1 cellular context compared by ENCODE assay signal in genomic region chr10:93993782-93994668, GRCh38.
TF ChIP-seq lines count a peak whose summit lies in the region.

Gene PLCE1, plus strand, starts transcription at chr10:93993931. Its CDS starts 37,116 bp downstream, at chr10:94031047.

TF ChIP-seq in HEK293, 187 proteins besides CTCF, POLR2A, EP300 and RAD21 (continued from another document and continues in another):
- no peak for TF ChIP-seq TSHZ1 (tag by site-specific recombination; IDR thresholded peaks at IDR 0.05; ENCODE audit: borderline replicate concordance)
- TF ChIP-seq ZNF692 (tag by site-specific recombination; IDR thresholded peaks at IDR 0.05): no peak
- no peak for TF ChIP-seq ZNF488 (tag by site-specific recombination; IDR thresholded peaks at IDR 0.05)
- no peak for TF ChIP-seq ZNF112 (tag by site-specific recombination; IDR thresholded peaks at IDR 0.05)
- TF ChIP-seq PATZ1 (tag by site-specific recombination; IDR thresholded peaks at IDR 0.05): peak; percentile 34; the same call in 1 of the 2 replicates
- no peak for TF ChIP-seq YY1 (tag by site-specific recombination; IDR thresholded peaks at IDR 0.05)
- no peak for TF ChIP-seq ZNF157 (tag by site-specific recombination; IDR thresholded peaks at IDR 0.05)
- TF ChIP-seq ZNF211 (tag by site-specific recombination; IDR thresholded peaks at IDR 0.05; ENCODE audit: low read depth): no peak
- TF ChIP-seq ZNF473 (tag by site-specific recombination; IDR thresholded peaks at IDR 0.05): no peak
- peak; percentile 56; the same call in 1 of the 2 replicates for TF ChIP-seq ZNF2 (tag by site-specific recombination; IDR thresholded peaks at IDR 0.05)
- TF ChIP-seq ZNF449 (tag by site-specific recombination; IDR thresholded peaks at IDR 0.05): no peak
- TF ChIP-seq ZBTB7A (tag by site-specific recombination; IDR thresholded peaks at IDR 0.05; ENCODE audit: low read depth): no peak
- no peak for TF ChIP-seq ZNF629 (tag by site-specific recombination; IDR thresholded peaks at IDR 0.05)
- TF ChIP-seq SCRT2 (tag by site-specific recombination; IDR thresholded peaks at IDR 0.05): no peak
- no peak for TF ChIP-seq ZNF518A (tag by site-specific recombination; conservative IDR thresholded peaks at IDR 0.05; ENCODE audit: low read depth)
- TF ChIP-seq ZNF677 (tag by site-specific recombination; IDR thresholded peaks at IDR 0.05): no peak
- TF ChIP-seq ZBTB44 (tag by site-specific recombination; IDR thresholded peaks at IDR 0.05): no peak
- TF ChIP-seq PRDM2 (tag by site-specific recombination; IDR thresholded peaks at IDR 0.05; ENCODE audit: borderline replicate concordance): no peak
- no peak for TF ChIP-seq ZNF354C (tag by site-specific recombination; IDR thresholded peaks at IDR 0.05; ENCODE audit: borderline replicate concordance, low read depth)
- TF ChIP-seq ATF2 (tag by site-specific recombination; IDR thresholded peaks at IDR 0.05; ENCODE audit: low read depth): no peak
- TF ChIP-seq ZNF175 (tag by site-specific recombination; IDR thresholded peaks at IDR 0.05): no peak
- peak; percentile 56; the same call in 1 of the 2 replicates for TF ChIP-seq ZNF600 (tag by site-specific recombination; IDR thresholded peaks at IDR 0.05)
- TF ChIP-seq ZNF19 (tag by site-specific recombination; IDR thresholded peaks at IDR 0.05; ENCODE audit: low read depth): no peak
- 0 out of 2 replicates have a peak, but pooled peaks have one; percentile 26 for TF ChIP-seq BCL6B (tag by site-specific recombination; IDR thresholded peaks at IDR 0.05)
- no peak for TF ChIP-seq ZNF221 (tag by site-specific recombination; IDR thresholded peaks at IDR 0.05; ENCODE audit: borderline replicate concordance)
